8 cellular contexts compared by ENCODE assay signal in genomic region chr4:37827030-37827705, GRCh38. TPM values are rescaled to one million over a fixed set of nuclear protein-coding genes. Genes with fewer than 3 reads are reported as not detected.
A peak's percentile ranks its signal among the peaks of the same experiment; 100 is the strongest.
DNase-seq lines count a peak whose midpoint lies in the region; ATAC-seq and TF ChIP-seq lines count a peak whose summit lies in the region.

No MANE protein-coding gene starts in this region.

- ATAC-seq in GM21367 (IDR thresholded peaks at IDR 0.05; ENCODE audit: unreplicated experiment): peak; percentile 34
- ATAC-seq in HG03558 (IDR thresholded peaks at IDR 0.05; ENCODE audit: extremely low read depth, unreplicated experiment): peak; percentile 16
- ATAC-seq in Right ventricle myocardium superior (ENCODE audit: poor library complexity): peak; percentile 26

- H3K36me3 Mint-ChIP-seq in progenitor cell of endocrine pancreas (ENCODE audit: insufficient read depth): peaks cover 16% of the 10 kb centered on the region

- DNase-seq in G401 (ENCODE audit: low spot score): peak; percentile 37
- DNase-seq in activated CD8-positive, alpha-beta memory T cell treated with anti-CD3 and anti-CD28 coated beads, Interleukin-2, amount 50 U/mL, for 48 hours: peak; percentile 67
- no peak for DNase-seq in Right ventricle myocardium superior
- DNase-seq in progenitor cell of endocrine pancreas (ENCODE audit: low spot score, unreplicated experiment): peak; percentile 12
- DNase-seq in stimulated activated naive CD4-positive, alpha-beta T cell treated with Interleukin-2 at 50 U/mL for 16 hours (lab: John Stamatoyannopoulos, UW): no peak
- no peak for DNase-seq in 8988T

- H3K4me3 Mint-ChIP-seq in progenitor cell of endocrine pancreas (ENCODE audit: low read depth): peak overlapping the region; percentile 90

- no peaks in the 10 kb centered on the region for H3K9me3 Mint-ChIP-seq in progenitor cell of endocrine pancreas (ENCODE audit: low read depth)

- H3K27me3 Mint-ChIP-seq in progenitor cell of endocrine pancreas: peaks cover 3% of the 10 kb centered on the region

- in situ Hi-C loops in G401 (cut with HindIII; ENCODE audit: low sequenced_read_pairs): no loop called here

- no peak for TF ChIP-seq CTCF in progenitor cell of endocrine pancreas (IDR thresholded peaks at IDR 0.05; ENCODE audit: unreplicated experiment)

- intact Hi-C loops in Right ventricle myocardium superior (cut with DNase I): loop anchor here (5.0 kb wide), 1 partner anchor 60 kb away; no protein-coding TSS in a partner anchor

- peaks cover 15% of the 10 kb centered on the region for H3K4me1 Mint-ChIP-seq in progenitor cell of endocrine pancreas (ENCODE audit: low read depth)

- H3K27ac Mint-ChIP-seq in progenitor cell of endocrine pancreas: peak overlapping the region; percentile 59

RNA-seq across cellular contexts. Expression of gene PGM2, which starts 0.7 kb away (rescaled TPM):
- total RNA-seq in G401 (2014; rRNA removed; shearing (Covaris generic)): 38.0 and 40.1 TPM in 2 replicates
- total RNA-seq in Right ventricle myocardium superior: 15.6 TPM
- total RNA-seq in progenitor cell of endocrine pancreas: 25.9 and 31.9 TPM in 2 replicates

Comparison
In these comparisons a context has a peak if more than half of its experiments do, and no peak if none do; other contexts are left out.
1. DNase-seq: peak in G401 (single experiment), activated CD8-positive, alpha-beta memory T cell treated with anti-CD3 and anti-CD28 coated beads, Interleukin-2, amount 50 U/mL, for 48 hours (single experiment) and progenitor cell of endocrine pancreas (single experiment); none in Right ventricle myocardium superior (single experiment), stimulated activated naive CD4-positive, alpha-beta T cell treated with Interleukin-2 at 50 U/mL for 16 hours (single experiment) and 8988T (single experiment).
2. Peak in every context shown above with its lines, with median percentiles within 50 percentile points of each other: ATAC-seq.